In genomic region chr3:119555309-119555735, GRCh38 we compare ENCODE assay signal across 1 cellular context.
TF ChIP-seq lines count a peak whose summit lies in the region.

No MANE protein-coding gene starts in this region.

TF ChIP-seq in HepG2, 621 proteins besides CTCF, POLR2A, EP300 and RAD21:
- TF ChIP-seq GMEB1 (CRISPR knock-in tag; IDR thresholded peaks at IDR 0.05; ENCODE audit: borderline replicate concordance) (no peak), ARID4A (CRISPR knock-in tag; IDR thresholded peaks at IDR 0.05; ENCODE audit: borderline replicate concordance) (no peak), MNT (IDR thresholded peaks at IDR 0.05) (peak; percentile 62), RNF2 (conservative IDR thresholded peaks at IDR 0.05; ENCODE audit: low read depth) (no peak), ZBTB44 (CRISPR knock-in tag; IDR thresholded peaks at IDR 0.05) (no peak), ZNF646 (CRISPR knock-in tag; IDR thresholded peaks at IDR 0.05) (no peak), HOXA9 (CRISPR knock-in tag; IDR thresholded peaks at IDR 0.05; ENCODE audit: borderline replicate concordance) (no peak), SMARCE1 (IDR thresholded peaks at IDR 0.05; ENCODE audit: borderline replicate concordance) (no peak)
